ENCODE assay signal across 8 cellular contexts in the genomic region with DNA sequence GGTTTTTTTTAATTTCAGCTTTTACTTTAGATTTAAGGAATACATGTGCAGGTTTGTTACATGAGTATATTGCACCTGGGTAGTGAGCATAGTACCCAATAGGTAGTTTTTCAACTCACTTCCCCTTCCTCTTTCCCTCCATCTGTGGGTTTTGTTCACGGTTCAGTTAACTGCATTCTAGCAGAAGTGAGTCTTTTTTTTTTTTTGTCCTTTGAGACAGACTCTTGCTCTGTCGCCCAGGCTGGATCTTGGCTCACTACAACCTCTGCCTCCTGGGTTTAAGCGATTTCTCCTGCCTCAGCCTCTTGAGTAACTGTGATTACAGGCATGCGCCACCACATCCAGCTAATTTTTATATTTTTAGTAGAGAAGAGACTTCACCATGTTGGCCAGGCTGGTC. TPM values are rescaled to one million over a fixed set of nuclear protein-coding genes. Genes with fewer than 3 reads are reported as not detected.
DNase-seq lines count a peak whose midpoint lies in the region; ATAC-seq and TF ChIP-seq lines count a peak whose summit lies in the region.

No MANE protein-coding gene starts in this region.

- H2AFZ ChIP-seq in MM.1S (ENCODE audit: low read length) = no peak overlapping the region

- POLR2A ChIA-PET in A673 (lab: Charles Lee; ENCODE audit: low non-redundant PET) = no interaction called here

- 60 to 63% methylated on average over 4 of the region's 4 CpGs for WGBS in aorta, 2 donors
- 49 to 71% (median 52%) methylated on average over 4 of the region's 4 CpGs for WGBS in psoas muscle, 3 donors

- no peaks in the 10 kb centered on the region for H3K27me3 ChIP-seq in MM.1S (replicated peaks; ENCODE audit: insufficient read depth, low read length)
- H3K27me3 ChIP-seq in aorta (ENCODE audit: control insufficient read depth in 1 of 2, insufficient read depth in 2 of 2, low read length in 1 of 2) = peaks cover 0 to 2% of the 10 kb centered on the region in 2 donors
- H3K27me3 ChIP-seq in psoas muscle (ENCODE audit: insufficient read depth in 3 of 3, low read length in 2 of 3) = no peaks in the 10 kb centered on the region
- no peaks in the 10 kb centered on the region for H3K27me3 ChIP-seq in A673 (replicated peaks; ENCODE audit: insufficient read depth, low read depth, low read length, poor library complexity)

- BruUV-seq in A673 (replicated peaks; lab: Mats Ljungman, UMichigan) = no TSS peak

- H3K9me3 ChIP-seq in MM.1S (replicated peaks; ENCODE audit: insufficient read depth, low read length) (no peaks in the 10 kb centered on the region), aorta (ENCODE audit: control insufficient read depth, low read length) (no peaks in the 10 kb centered on the region), psoas muscle (no peaks in the 10 kb centered on the region), A673 (ENCODE audit: low read depth, low read length, poor library complexity, severe bottlenecking) (no peaks in the 10 kb centered on the region)

- peaks cover 6% of the 10 kb centered on the region for H3K4me1 ChIP-seq in MM.1S (ENCODE audit: low read length)
- H3K4me1 ChIP-seq in aorta (ENCODE audit: control insufficient read depth in 1 of 2, insufficient read depth in 2 of 2, low read length in 2 of 2) = peaks cover 0 to 2% of the 10 kb centered on the region in 2 donors
- H3K4me1 ChIP-seq in psoas muscle = peaks cover 60% of the 10 kb centered on the region
- H3K4me1 ChIP-seq in A673 (ENCODE audit: insufficient read depth, low read length, poor library complexity, severe bottlenecking) = no peaks in the 10 kb centered on the region

- H3F3A ChIP-seq in MM.1S (ENCODE audit: insufficient read depth, low read length) = peaks cover 9% of the 10 kb centered on the region; the same call in 1 of the 2 replicates

- intact Hi-C loops in aorta (cut with DNase I) (no loop called here), psoas muscle (cut with DNase I) (no loop called here), A673 (cut with micrococcal nuclease; ENCODE audit: unreplicated experiment) (loop anchor here (10.0 kb wide), 1 partner anchor 302 kb away; a partner anchor contains a TSS)

- CTCF ChIA-PET in A673 (lab: Charles Lee) = no interaction called here

- TF ChIP-seq POLR2A in GM18505 (IDR thresholded peaks at IDR 0.05; ENCODE audit: borderline replicate concordance, extremely low read depth, insufficient read depth, insufficient read length) = no peak

- no peaks in the 10 kb centered on the region for H4K20me1 ChIP-seq in MM.1S (ENCODE audit: insufficient read depth, low read length)

- peaks cover 97% of the 10 kb centered on the region for H3K79me2 ChIP-seq in MM.1S (ENCODE audit: low read length)

- H3K4me3 ChIP-seq in MM.1S (ENCODE audit: low read length) (peak overlapping the region; percentile 33; the same call in 1 of the 2 replicates), aorta (ENCODE audit: low read length in 2 of 2) (no peak overlapping the region), psoas muscle (no peak overlapping the region), A673 (ENCODE audit: low read depth, low read length, poor library complexity, severe bottlenecking) (no peak overlapping the region)

- peak overlapping the region; percentile 73; the same call in 1 of the 2 replicates for H3K4me2 ChIP-seq in MM.1S (ENCODE audit: low read depth, low read length)

- H3K9ac ChIP-seq in MM.1S (ENCODE audit: low read length) = no peak overlapping the region

- ATAC-seq in GM18505 (IDR thresholded peaks at IDR 0.05; ENCODE audit: unreplicated experiment) (peak; percentile 78), GM21825 (IDR thresholded peaks at IDR 0.05; ENCODE audit: unreplicated experiment) (peak; percentile 70), aorta (ENCODE audit: low FRiP score) (no peak), psoas muscle (no peak)

- H3K9me2 ChIP-seq in MM.1S (replicated peaks; ENCODE audit: insufficient read depth, low read length) = no peaks in the 10 kb centered on the region

- peak overlapping the region; percentile 33; the same call in 1 of the 2 replicates for H3K27ac ChIP-seq in MM.1S (ENCODE audit: low read length)
- H3K27ac ChIP-seq in aorta (ENCODE audit: low read depth in 1 of 2, low read length in 2 of 2) = no peak overlapping the region
- no peak overlapping the region for H3K27ac ChIP-seq in psoas muscle
- H3K27ac ChIP-seq in A673 (ENCODE audit: low read depth, low read length, poor library complexity, severe bottlenecking) = no peak overlapping the region

- DNase-seq in MM.1S (peak; percentile 46), left kidney (ENCODE audit: low read depth, low spot score) (peak; percentile 51), aorta (no peak), NCI-H748 (lab: John Stamatoyannopoulos, UW; ENCODE audit: unreplicated experiment) (no peak), psoas muscle (no peak), A673 (ENCODE audit: low spot score) (no peak)

- H3K36me3 ChIP-seq in MM.1S (replicated peaks; ENCODE audit: insufficient read depth, low read length) = no peaks in the 10 kb centered on the region; the same call in 1 of the 2 replicates
- H3K36me3 ChIP-seq in aorta (ENCODE audit: control insufficient read depth in 1 of 2, insufficient read depth in 2 of 2, low read length in 1 of 2) = no peaks in the 10 kb centered on the region
- peaks cover 2 to 25% of the 10 kb centered on the region in 2 donors for H3K36me3 ChIP-seq in psoas muscle (ENCODE audit: insufficient read depth in 1 of 2, low read depth in 1 of 2)
- peaks cover 10% of the 10 kb centered on the region for H3K36me3 ChIP-seq in A673 (ENCODE audit: insufficient read depth, low read length, poor library complexity, severe bottlenecking)

- TF ChIP-seq CTCF in MM.1S (IDR thresholded peaks at IDR 0.05; ENCODE audit: low read length) (no peak), psoas muscle (IDR thresholded peaks at IDR 0.05) (no peak), A673 (conservative IDR thresholded peaks at IDR 0.05; ENCODE audit: low read depth, low read length) (no peak)

RNA-seq across cellular contexts. Expression of a gene that starts 8.7 kb away (rescaled TPM):
- total RNA-seq in aorta (10 to 100 TPM; 30.8 to 38.8 TPM), psoas muscle (10 to 100 TPM; 33.6 to 40.2 (median 34.3) TPM), A673 (2021) (17.5 and 21.1 TPM in 2 replicates)
- polyA plus RNA-seq in aorta (10 to 100 TPM in 1 of 2 donors, 1 to 10 TPM in 1; 6.5 to 14.0 TPM), psoas muscle (10 to 100 TPM in 2 of 3 donors, 1 to 10 TPM in 1; 9.4 to 22.9 (median 11.0) TPM)

Comparison
In these comparisons a context has a peak if more than half of its experiments do, and no peak if none do; other contexts are left out.
1. ATAC-seq: peak in GM18505 (single experiment) and GM21825 (single experiment); none in aorta (single experiment) and psoas muscle (0 of 4).
2. DNase-seq: peak in MM.1S (single experiment) and left kidney (single experiment); none in aorta (0 of 2), NCI-H748 (single experiment), psoas muscle (0 of 2) and A673 (single experiment).